8 cellular contexts compared by ENCODE assay signal in genomic region chr20:33689973-33690372, GRCh38. TPM values are rescaled to one million over a fixed set of nuclear protein-coding genes. Genes with fewer than 3 reads are reported as not detected.
DNase-seq lines count a peak whose midpoint lies in the region; ATAC-seq and TF ChIP-seq lines count a peak whose summit lies in the region.

No MANE protein-coding gene starts in this region.

- no peak for ATAC-seq in SK-N-SH treated with all-trans-retinoic acid at 6 μM for 48 hours
- no peak for ATAC-seq in GM18498 (IDR thresholded peaks at IDR 0.05; ENCODE audit: unreplicated experiment)

- H3K9me2 ChIP-seq in SK-N-SH, result no peaks in the 10 kb centered on the region

- no peaks in the 10 kb centered on the region for H4K20me1 ChIP-seq in SK-N-SH (ENCODE audit: insufficient read depth)

- 0 out of 2 replicates have a peak overlapping the region, but pooled peaks have one; percentile 2 for H3K4me2 ChIP-seq in SK-N-SH

- TF ChIP-seq RAD21 in SK-N-SH (IDR thresholded peaks at IDR 0.05; ENCODE audit: low read length), result no peak

- H3K27me3 ChIP-seq in SK-N-SH (ENCODE audit: insufficient read depth), result no peaks in the 10 kb centered on the region

- DNase-seq in SK-N-SH, result no peak
- DNase-seq in activated CD8-positive, alpha-beta memory T cell treated with anti-CD3 and anti-CD28 coated beads for 1 hour (ENCODE audit: extremely low read depth in 1 of 2, low read depth in 1 of 2), result peak; percentile 25 to 46
- peak; percentile 77 for DNase-seq in fibroblast of pulmonary artery (ENCODE audit: low read depth)
- no peak for DNase-seq in GM19240 (ENCODE audit: insufficient read length, low spot score)
- no peak for DNase-seq in kidney glomerular epithelial cell (lab: John Stamatoyannopoulos, UW)

- no peaks in the 10 kb centered on the region for H3F3A ChIP-seq in SK-N-SH (replicated peaks; ENCODE audit: insufficient read depth)

- no peak overlapping the region for H3K4me3 ChIP-seq in SK-N-SH (ENCODE audit: low read depth in 2 of 2, low read length in 1 of 2)
- H3K4me3 ChIP-seq in fibroblast of pulmonary artery (replicated peaks; ENCODE audit: low read depth, low read length), result no peak overlapping the region

- POLR2A ChIA-PET in SK-N-SH (lab: Yijun Ruan, JAX), result no interaction called here

- H3K9me3 ChIP-seq in SK-N-SH, result no peaks in the 10 kb centered on the region

- peaks cover 6% of the 10 kb centered on the region; the same call in 1 of the 2 replicates for H3K79me2 ChIP-seq in SK-N-SH (ENCODE audit: insufficient read depth)

- no peak for TF ChIP-seq EP300 in SK-N-SH (IDR thresholded peaks at IDR 0.05; ENCODE audit: borderline replicate concordance in 1 of 2, low read depth in 1 of 2, low read length in 1 of 2)

- TF ChIP-seq CTCF in SK-N-SH (IDR thresholded peaks at IDR 0.05), result no peak
- TF ChIP-seq CTCF in fibroblast of pulmonary artery (IDR thresholded peaks at IDR 0.05; ENCODE audit: low read length, missing control alignments), result no peak

- CTCF ChIA-PET in SK-N-SH (lab: Yijun Ruan, JAX), result interaction anchor here (1.4 kb wide), 1 partner anchor 22 kb away, joined by 4 read pairs; no protein-coding TSS in a partner anchor

- 32% methylated on average over 4 of the region's 4 CpGs for WGBS in SK-N-SH (ENCODE audit: low lambda C conversion rate)

- H3K36me3 ChIP-seq in SK-N-SH (replicated peaks in 1 of 2; ENCODE audit: control insufficient read depth in 1 of 2, insufficient read depth in 2 of 2, low read length in 1 of 2), result no peaks in the 10 kb centered on the region

- H3K4me1 ChIP-seq in SK-N-SH (ENCODE audit: control insufficient read depth in 1 of 2, insufficient read depth in 2 of 2, low read depth in 1 of 2, low read length in 1 of 2), result peaks cover 4 to 20% of the 10 kb centered on the region in 2 experiments; a peak in 2 of 4 replicates

- 0 out of 2 replicates have a peak overlapping the region, but pooled peaks have one; percentile 0 for H2AFZ ChIP-seq in SK-N-SH (ENCODE audit: low read depth)

- no peak overlapping the region for H3K9ac ChIP-seq in SK-N-SH

- H3K27ac ChIP-seq in SK-N-SH (ENCODE audit: low read depth in 2 of 2, low read length in 1 of 2), result no peak overlapping the region
- H3K27ac ChIP-seq in temporal lobe (ENCODE audit: low read depth, low read length), result peak overlapping the region; percentile 83

TF ChIP-seq in SK-N-SH, 30 proteins besides CTCF, POLR2A, EP300 and RAD21:
- no peak for TF ChIP-seq GATA2 (CRISPR knock-in tag; IDR thresholded peaks at IDR 0.05)
- TF ChIP-seq JUND (IDR thresholded peaks at IDR 0.05), result 0 out of 2 replicates have a peak, but pooled peaks have one; percentile 16

TF ChIP-seq in SK-N-SH treated with all-trans-retinoic acid at 6 μM for 48 hours, 23 proteins besides CTCF, POLR2A, EP300 and RAD21:
- TF ChIP-seq SNAI2 (CRISPR knock-in tag; IDR thresholded peaks at IDR 0.05) (no peak), PPARA (CRISPR knock-in tag; IDR thresholded peaks at IDR 0.05; ENCODE audit: borderline replicate concordance) (no peak), CREB5 (CRISPR knock-in tag; IDR thresholded peaks at IDR 0.05; ENCODE audit: low read depth) (no peak), CSRNP3 (CRISPR knock-in tag; IDR thresholded peaks at IDR 0.05) (no peak), ARNTL (CRISPR knock-in tag; IDR thresholded peaks at IDR 0.05; ENCODE audit: borderline replicate concordance, low read depth) (no peak), POU6F1 (CRISPR knock-in tag; IDR thresholded peaks at IDR 0.05; ENCODE audit: borderline replicate concordance, low read depth) (no peak), CSDC2 (CRISPR knock-in tag; IDR thresholded peaks at IDR 0.05) (no peak), ZNF70 (CRISPR knock-in tag; IDR thresholded peaks at IDR 0.05) (no peak), ESRRG (CRISPR knock-in tag; IDR thresholded peaks at IDR 0.05) (no peak)

RNA-seq across cellular contexts. Expression of gene E2F1, which starts 3.8 kb away (rescaled TPM):
- 12.4 and 15.0 TPM in 2 replicates for polyA plus RNA-seq in SK-N-SH (2012; rRNA removed)
- 7.9 and 11.4 TPM in 2 replicates for polyA plus RNA-seq in SK-N-SH (2012; cell fraction: cytosol; rRNA removed)
- polyA plus RNA-seq in SK-N-SH (2012; cell fraction: nucleus; rRNA removed), result 32.7 and 45.1 TPM in 2 replicates
- total RNA-seq in temporal lobe, result 2.0 TPM

RNA-seq across cellular contexts. Expression of gene NECAB3, which starts 15.7 kb away (rescaled TPM):
- 20.1 and 25.1 TPM in 2 replicates for polyA plus RNA-seq in SK-N-SH (2012; rRNA removed)
- 5.8 and 10.6 TPM in 2 replicates for polyA plus RNA-seq in SK-N-SH (2012; cell fraction: cytosol; rRNA removed)
- 112 and 142 TPM in 2 replicates for polyA plus RNA-seq in SK-N-SH (2012; cell fraction: nucleus; rRNA removed)
- total RNA-seq in temporal lobe, result 25.1 TPM

RNA-seq across cellular contexts. Expression of gene ACTL10, which starts 23.2 kb away (rescaled TPM):
- 0.19 and 0.25 TPM in 2 replicates for polyA plus RNA-seq in SK-N-SH (2012; rRNA removed)
- 0.09 and 0.20 TPM in 2 replicates for polyA plus RNA-seq in SK-N-SH (2012; cell fraction: cytosol; rRNA removed)
- polyA plus RNA-seq in SK-N-SH (2012; cell fraction: nucleus; rRNA removed), result 0.32 and 0.33 TPM in 2 replicates
- 0.74 TPM for total RNA-seq in temporal lobe

RNA-seq across cellular contexts. Expression of gene C20orf144, which starts 27.8 kb away (rescaled TPM):
- polyA plus RNA-seq in SK-N-SH (2012; rRNA removed), result 0.12 and 0.13 TPM in 2 replicates
- polyA plus RNA-seq in SK-N-SH (2012; cell fraction: cytosol; rRNA removed), result 0.10 and 0.18 TPM in 2 replicates
- polyA plus RNA-seq in SK-N-SH (2012; cell fraction: nucleus; rRNA removed), result 0.08 and 0.15 TPM in 2 replicates
- total RNA-seq in temporal lobe, result not detected

RNA-seq across cellular contexts. Expression of gene PXMP4, which starts 30.1 kb away (rescaled TPM):
- 5.6 and 5.7 TPM in 2 replicates for polyA plus RNA-seq in SK-N-SH (2012; rRNA removed)
- 2.0 and 3.4 TPM in 2 replicates for polyA plus RNA-seq in SK-N-SH (2012; cell fraction: cytosol; rRNA removed)
- 2.9 and 4.0 TPM in 2 replicates for polyA plus RNA-seq in SK-N-SH (2012; cell fraction: nucleus; rRNA removed)
- total RNA-seq in temporal lobe, result 9.1 TPM

Comparison
In these comparisons a context has a peak if more than half of its experiments do, and no peak if none do; other contexts are left out.
1. DNase-seq: peak in activated CD8-positive, alpha-beta memory T cell treated with anti-CD3 and anti-CD28 coated beads for 1 hour (2 of 2) and fibroblast of pulmonary artery (single experiment); none in SK-N-SH (single experiment), GM19240 (single experiment) and kidney glomerular epithelial cell (single experiment).